ENCODE assay signal across 10 cellular contexts in genomic region chr11:6576471-6577373, GRCh38. TPM values are rescaled to one million over a fixed set of nuclear protein-coding genes. Genes with fewer than 3 reads are reported as not detected.
DNase-seq lines count a peak whose midpoint lies in the region; ATAC-seq, FAIRE-seq and TF ChIP-seq lines count a peak whose summit lies in the region.
"Had no signal": no experiment of that assay in that cellular context is flagged by ENCODE, and none has a peak within 500 bp of the region (broad histone marks: within the 10 kb centered on the region; RNA-seq: fewer than 3 reads in every experiment).

No MANE protein-coding gene starts in this region.

- CTCF ChIA-PET in activated CD8-positive, alpha-beta T cell treated with anti-CD3 and anti-CD28 coated beads, Interleukin-2, amount 10 ng/mL, durations not matched to agents 7 days and 5 days (lab: Charles Lee) = interaction anchor here (1.1 kb wide), 1 partner anchor 26 kb away, joined by 6 read pairs; no protein-coding TSS in a partner anchor
- CTCF ChIA-PET in activated CD8-positive, alpha-beta T cell treated with anti-CD3 and anti-CD28 coated beads for 36 hours (lab: Charles Lee) = interaction anchor here (1.9 kb wide), 1 partner anchor 133 kb away, joined by 5 read pairs; no protein-coding TSS in a partner anchor

- POLR2A ChIA-PET in activated CD8-positive, alpha-beta T cell treated with anti-CD3 and anti-CD28 coated beads, Interleukin-2, amount 10 ng/mL, durations not matched to agents 7 days and 5 days (lab: Charles Lee) = interaction anchor here (1.3 kb wide), 1 partner anchor 13 kb away, joined by 3 read pairs; no protein-coding TSS in a partner anchor
- POLR2A ChIA-PET in activated CD8-positive, alpha-beta T cell treated with anti-CD3 and anti-CD28 coated beads for 36 hours (lab: Charles Lee) = no interaction called here

- H3K4me2 ChIP-seq in astrocyte (ENCODE audit: low read length) (peak overlapping the region; percentile 25), smooth muscle cell (no peak overlapping the region)

- no peaks in the 10 kb centered on the region for H3K9me3 Mint-ChIP-seq in activated CD8-positive, alpha-beta T cell treated with anti-CD3 and anti-CD28 coated beads, Interleukin-2, amount 10 ng/mL, durations not matched to agents 7 days and 5 days (ENCODE audit: insufficient read depth)
- H3K9me3 Mint-ChIP-seq in activated CD8-positive, alpha-beta T cell treated with anti-CD3 and anti-CD28 coated beads for 36 hours = no peaks in the 10 kb centered on the region
- peaks cover 4% of the 10 kb centered on the region for H3K9me3 Mint-ChIP-seq in astrocyte (ENCODE audit: unreplicated experiment)

- H3K9ac ChIP-seq in astrocyte (ENCODE audit: low read length) (no peak overlapping the region), smooth muscle cell (ENCODE audit: low read depth) (no peak overlapping the region)

- H3K9me3 ChIP-seq in astrocyte (ENCODE audit: insufficient read depth, low read depth, low read length) = no peaks in the 10 kb centered on the region
- no peaks in the 10 kb centered on the region for H3K9me3 ChIP-seq in aorta (ENCODE audit: control insufficient read depth, low read length)
- H3K9me3 ChIP-seq in smooth muscle cell (replicated peaks; ENCODE audit: low read depth) = no peaks in the 10 kb centered on the region

- intact Hi-C loops in activated CD8-positive, alpha-beta T cell treated with anti-CD3 and anti-CD28 coated beads for 36 hours (cut with micrococcal nuclease) = no loop called here
- intact Hi-C loops in aorta (cut with DNase I) = no loop called here

- H3F3A ChIP-seq in smooth muscle cell (ENCODE audit: low read depth) = no peaks in the 10 kb centered on the region

- WGBS in aorta, 2 donors = 25 to 34% methylated on average over 6 of the region's 6 CpGs
- WGBS in smooth muscle cell (ENCODE audit: low lambda C conversion rate) = 64% methylated on average over 6 of the region's 6 CpGs

- peaks cover 6% of the 10 kb centered on the region for H4K20me1 ChIP-seq in astrocyte (ENCODE audit: insufficient read depth, low read length)
- no peaks in the 10 kb centered on the region for H4K20me1 ChIP-seq in smooth muscle cell (ENCODE audit: low read depth)

- no peak for TF ChIP-seq CTCF in activated CD8-positive, alpha-beta T cell treated with anti-CD3 and anti-CD28 coated beads for 36 hours (IDR thresholded peaks at IDR 0.05)
- no peak for TF ChIP-seq CTCF in astrocyte (IDR thresholded peaks at IDR 0.05; ENCODE audit: insufficient read depth, low read depth, low read length)
- no peak for TF ChIP-seq CTCF in smooth muscle cell (IDR thresholded peaks at IDR 0.05; ENCODE audit: borderline replicate concordance, insufficient read depth, poor library complexity, severe bottlenecking)

- H3K79me2 ChIP-seq in astrocyte (ENCODE audit: insufficient read depth, low read length) (no peaks in the 10 kb centered on the region), smooth muscle cell (ENCODE audit: low read depth) (no peaks in the 10 kb centered on the region)

- H3K4me1 ChIP-seq in astrocyte (ENCODE audit: insufficient read depth, low read length) = peaks cover 13% of the 10 kb centered on the region
- no peaks in the 10 kb centered on the region for H3K4me1 ChIP-seq in aorta (ENCODE audit: control insufficient read depth in 1 of 2, insufficient read depth in 2 of 2, low read length in 2 of 2)
- no peaks in the 10 kb centered on the region for H3K4me1 ChIP-seq in smooth muscle cell (ENCODE audit: low read depth)

- H3K36me3 Mint-ChIP-seq in activated CD8-positive, alpha-beta T cell treated with anti-CD3 and anti-CD28 coated beads, Interleukin-2, amount 10 ng/mL, durations not matched to agents 7 days and 5 days (ENCODE audit: low read depth) = peaks cover 12% of the 10 kb centered on the region
- H3K36me3 Mint-ChIP-seq in activated CD8-positive, alpha-beta T cell treated with anti-CD3 and anti-CD28 coated beads for 36 hours (ENCODE audit: low read depth) = peaks cover 22% of the 10 kb centered on the region
- H3K36me3 Mint-ChIP-seq in astrocyte (ENCODE audit: low read depth, unreplicated experiment) = peaks cover 13% of the 10 kb centered on the region

- no peak overlapping the region for H3K4me3 Mint-ChIP-seq in activated CD8-positive, alpha-beta T cell treated with anti-CD3 and anti-CD28 coated beads, Interleukin-2, amount 10 ng/mL, durations not matched to agents 7 days and 5 days
- H3K4me3 Mint-ChIP-seq in activated CD8-positive, alpha-beta T cell treated with anti-CD3 and anti-CD28 coated beads for 36 hours = no peak overlapping the region
- no peak overlapping the region for H3K4me3 Mint-ChIP-seq in astrocyte (ENCODE audit: unreplicated experiment)
- H3K4me3 Mint-ChIP-seq: B cell had no signal

- H3K27me3 ChIP-seq in astrocyte (ENCODE audit: insufficient read depth, low read length) (no peaks in the 10 kb centered on the region), aorta (ENCODE audit: control insufficient read depth in 1 of 2, insufficient read depth in 2 of 2, low read length in 1 of 2) (no peaks in the 10 kb centered on the region), smooth muscle cell (ENCODE audit: low read depth) (no peaks in the 10 kb centered on the region)

- no peak for ATAC-seq in activated CD8-positive, alpha-beta T cell treated with anti-CD3 and anti-CD28 coated beads, Interleukin-2, amount 10 ng/mL, durations not matched to agents 7 days and 5 days
- no peak for ATAC-seq in activated CD8-positive, alpha-beta T cell treated with anti-CD3 and anti-CD28 coated beads for 36 hours
- ATAC-seq in aorta (ENCODE audit: low FRiP score) = peak; percentile 67
- ATAC-seq in GM18909 (IDR thresholded peaks at IDR 0.05; ENCODE audit: poor library complexity, unreplicated experiment) = no peak

- FAIRE-seq in astrocyte (lab: Jason Lieb, UNC) = no peak

- H3K27ac ChIP-seq in astrocyte (ENCODE audit: low read depth, low read length) (no peak overlapping the region), aorta (ENCODE audit: low read depth in 1 of 2, low read length in 2 of 2) (no peak overlapping the region), smooth muscle cell (ENCODE audit: low read depth) (no peak overlapping the region)
- H3K27ac ChIP-seq: VCaP had no signal

- H3K4me1 Mint-ChIP-seq in activated CD8-positive, alpha-beta T cell treated with anti-CD3 and anti-CD28 coated beads, Interleukin-2, amount 10 ng/mL, durations not matched to agents 7 days and 5 days (ENCODE audit: low read depth) = no peaks in the 10 kb centered on the region
- H3K4me1 Mint-ChIP-seq in activated CD8-positive, alpha-beta T cell treated with anti-CD3 and anti-CD28 coated beads for 36 hours (ENCODE audit: low read depth) = no peaks in the 10 kb centered on the region
- peaks cover 19% of the 10 kb centered on the region for H3K4me1 Mint-ChIP-seq in astrocyte (ENCODE audit: low read depth, unreplicated experiment)
- H3K4me1 Mint-ChIP-seq: B cell had no signal

- H3K4me3 ChIP-seq in astrocyte (ENCODE audit: insufficient read depth, low read depth, low read length) (no peak overlapping the region), aorta (ENCODE audit: low read length in 2 of 2) (no peak overlapping the region), smooth muscle cell (no peak overlapping the region)

- H3K36me3 ChIP-seq in astrocyte (ENCODE audit: insufficient read depth, low read length) (no peaks in the 10 kb centered on the region), aorta (ENCODE audit: control insufficient read depth in 1 of 2, insufficient read depth in 2 of 2, low read length in 1 of 2) (no peaks in the 10 kb centered on the region), smooth muscle cell (ENCODE audit: low read depth) (no peaks in the 10 kb centered on the region)

- H3K27ac Mint-ChIP-seq in activated CD8-positive, alpha-beta T cell treated with anti-CD3 and anti-CD28 coated beads, Interleukin-2, amount 10 ng/mL, durations not matched to agents 7 days and 5 days = no peak overlapping the region
- no peak overlapping the region for H3K27ac Mint-ChIP-seq in activated CD8-positive, alpha-beta T cell treated with anti-CD3 and anti-CD28 coated beads for 36 hours
- H3K27ac Mint-ChIP-seq in astrocyte (ENCODE audit: unreplicated experiment) = no peak overlapping the region
- H3K27ac Mint-ChIP-seq: B cell had no signal

- H3K27me3 Mint-ChIP-seq in activated CD8-positive, alpha-beta T cell treated with anti-CD3 and anti-CD28 coated beads, Interleukin-2, amount 10 ng/mL, durations not matched to agents 7 days and 5 days (ENCODE audit: low read depth) = no peaks in the 10 kb centered on the region
- H3K27me3 Mint-ChIP-seq in activated CD8-positive, alpha-beta T cell treated with anti-CD3 and anti-CD28 coated beads for 36 hours = no peaks in the 10 kb centered on the region
- H3K27me3 Mint-ChIP-seq in astrocyte (ENCODE audit: low read depth, unreplicated experiment) = no peaks in the 10 kb centered on the region
- H3K27me3 Mint-ChIP-seq: B cell had no signal

- no peak overlapping the region for H2AFZ ChIP-seq in astrocyte (ENCODE audit: low read depth, low read length)
- H2AFZ ChIP-seq in smooth muscle cell (ENCODE audit: low read depth) = no peak overlapping the region

- peak; percentile 12 for DNase-seq in activated CD8-positive, alpha-beta T cell treated with anti-CD3 and anti-CD28 coated beads, Interleukin-2, amount 10 ng/mL, durations not matched to agents 7 days and 5 days
- DNase-seq in activated CD8-positive, alpha-beta T cell treated with anti-CD3 and anti-CD28 coated beads for 36 hours = no peak
- DNase-seq in astrocyte (ENCODE audit: low read depth) = peak; percentile 75
- peak; percentile 91 for DNase-seq in inferior parietal cortex (ENCODE audit: extremely low spot score)
- DNase-seq in aorta = peak in 1 of 2 donors; percentile 55
- DNase-seq in smooth muscle cell (lab: John Stamatoyannopoulos, UW; ENCODE audit: unreplicated experiment) = no peak
- DNase-seq in stimulated activated CD4-positive, alpha-beta T cell treated with anti-CD3 and anti-CD28 coated beads, Interleukin-2, amount 100 ng/mL, for 24 hours = no peak

RNA-seq across cellular contexts. Expression of gene RRP8, which starts 26.7 kb away (rescaled TPM):
- 10 to 100 TPM; 28.6 to 29.8 TPM for total RNA-seq in activated CD8-positive, alpha-beta T cell treated with anti-CD3 and anti-CD28 coated beads, Interleukin-2, amount 10 ng/mL, durations not matched to agents 7 days and 5 days
- total RNA-seq in activated CD8-positive, alpha-beta T cell treated with anti-CD3 and anti-CD28 coated beads for 36 hours = 10 to 100 TPM; 39.6 to 43.1 TPM
- total RNA-seq in astrocyte (23.9 and 25.8 TPM in 2 replicates), aorta (10 to 100 TPM; 18.8 to 22.2 TPM), smooth muscle cell (10.2 and 13.5 TPM in 2 replicates)
- polyA plus RNA-seq in aorta (10 to 100 TPM in 1 of 2 donors, 1 to 10 TPM in 1; 3.4 to 37.3 TPM), smooth muscle cell (23.5 and 24.9 TPM in 2 replicates)

RNA-seq across cellular contexts. Expression of gene ILK, which starts 26.9 kb away (rescaled TPM):
- total RNA-seq in activated CD8-positive, alpha-beta T cell treated with anti-CD3 and anti-CD28 coated beads, Interleukin-2, amount 10 ng/mL, durations not matched to agents 7 days and 5 days = 100 to 1,000 TPM; 195 to 197 TPM
- 10 to 100 TPM; 70.6 to 71.7 TPM for total RNA-seq in activated CD8-positive, alpha-beta T cell treated with anti-CD3 and anti-CD28 coated beads for 36 hours
- total RNA-seq in astrocyte (209 and 218 TPM in 2 replicates), aorta (100 to 1,000 TPM; 336 to 562 TPM), smooth muscle cell (138 and 166 TPM in 2 replicates)
- polyA plus RNA-seq in aorta (100 to 1,000 TPM; 287 to 526 TPM), smooth muscle cell (236 and 238 TPM in 2 replicates)

RNA-seq across cellular contexts. Expression of gene TAF10, which starts 35.3 kb away (rescaled TPM):
- 100 to 1,000 TPM; 140 to 156 TPM for total RNA-seq in activated CD8-positive, alpha-beta T cell treated with anti-CD3 and anti-CD28 coated beads, Interleukin-2, amount 10 ng/mL, durations not matched to agents 7 days and 5 days
- 100 to 1,000 TPM; 151 to 160 TPM for total RNA-seq in activated CD8-positive, alpha-beta T cell treated with anti-CD3 and anti-CD28 coated beads for 36 hours
- total RNA-seq in astrocyte = 111 and 113 TPM in 2 replicates
- total RNA-seq in aorta = 100 to 1,000 TPM in 1 of 2 donors, 10 to 100 TPM in 1; 79.2 to 108 TPM
- 100 to 1,000 TPM in 1 of 2 donors, 10 to 100 TPM in 1; 55.0 to 119 TPM for polyA plus RNA-seq in aorta
- total RNA-seq in smooth muscle cell = 67.9 and 83.3 TPM in 2 replicates
- polyA plus RNA-seq in smooth muscle cell = 373 and 378 TPM in 2 replicates

RNA-seq across cellular contexts. Expression of gene TPP1, which starts 42.5 kb away (rescaled TPM):
- 10 to 100 TPM; 74.1 to 78.9 TPM for total RNA-seq in activated CD8-positive, alpha-beta T cell treated with anti-CD3 and anti-CD28 coated beads, Interleukin-2, amount 10 ng/mL, durations not matched to agents 7 days and 5 days
- 10 to 100 TPM; 28.1 to 31.4 TPM for total RNA-seq in activated CD8-positive, alpha-beta T cell treated with anti-CD3 and anti-CD28 coated beads for 36 hours
- total RNA-seq in astrocyte (43.4 and 58.3 TPM in 2 replicates), aorta (100 to 1,000 TPM in 1 of 2 donors, 10 to 100 TPM in 1; 79.5 to 125 TPM), smooth muscle cell (21.6 and 37.3 TPM in 2 replicates)
- polyA plus RNA-seq in aorta (10 to 100 TPM; 26.8 to 38.0 TPM), smooth muscle cell (54.1 and 55.4 TPM in 2 replicates)

Comparison
In these comparisons a context has a peak if more than half of its experiments do, and no peak if none do; other contexts are left out.
1. DNase-seq: peak in activated CD8-positive, alpha-beta T cell treated with anti-CD3 and anti-CD28 coated beads, Interleukin-2, amount 10 ng/mL, durations not matched to agents 7 days and 5 days (single experiment), astrocyte (single experiment) and inferior parietal cortex (single experiment); none in activated CD8-positive, alpha-beta T cell treated with anti-CD3 and anti-CD28 coated beads for 36 hours (single experiment), smooth muscle cell (single experiment) and stimulated activated CD4-positive, alpha-beta T cell treated with anti-CD3 and anti-CD28 coated beads, Interleukin-2, amount 100 ng/mL, for 24 hours (0 of 2).